1 cellular context compared by ENCODE assay signal in genomic region chr3:33277193-33277882, GRCh38.
TF ChIP-seq lines count a peak whose summit lies in the region.

Gene FBXL2, plus strand, starts transcription at chr3:33277442. Its CDS starts 71 bp downstream, at chr3:33277513.

TF ChIP-seq in K562, 482 proteins besides CTCF, POLR2A, EP300 and RAD21 (continued from another document and continues in another):
- TF ChIP-seq ZNF407 (IDR thresholded peaks at IDR 0.05; ENCODE audit: low read depth) (no peak), TAF15 (IDR thresholded peaks at IDR 0.05; ENCODE audit: low read depth, low read length) (no peak), CGGBP1 (CRISPR knock-in tag; IDR thresholded peaks at IDR 0.05) (no peak), ZFPM2 (CRISPR knock-in tag; IDR thresholded peaks at IDR 0.05) (no peak), ZBTB9 (CRISPR knock-in tag; IDR thresholded peaks at IDR 0.05) (0 out of 2 replicates have a peak, but pooled peaks have one; percentile 25), ZNF174 (CRISPR knock-in tag; IDR thresholded peaks at IDR 0.05) (no peak), CCNT2 (IDR thresholded peaks at IDR 0.05; ENCODE audit: borderline replicate concordance, extremely low read depth, insufficient read length, low read depth, low read length) (peak; percentile 49), PHF8 (IDR thresholded peaks at IDR 0.05; ENCODE audit: borderline replicate concordance, low read length) (peak; percentile 66; the same call in 1 of the 2 replicates), MYC (IDR thresholded peaks at IDR 0.05; ENCODE audit: low read depth, low read length) (0 out of 2 replicates have a peak, but pooled peaks have one; percentile 9), MYC (CRISPR knock-in tag; IDR thresholded peaks at IDR 0.05; ENCODE audit: borderline replicate concordance, low read depth) (no peak), GTF2B (IDR thresholded peaks at IDR 0.05; ENCODE audit: extremely low read depth, insufficient read length) (no peak), ZNF121 (CRISPR knock-in tag; conservative IDR thresholded peaks at IDR 0.05) (no peak), CREB1 (IDR thresholded peaks at IDR 0.05) (no peak), CREB1 (CRISPR knock-in tag; IDR thresholded peaks at IDR 0.05) (0 out of 2 replicates have a peak, but pooled peaks have one; percentile 42), STAG1 (CRISPR knock-in tag; IDR thresholded peaks at IDR 0.05; ENCODE audit: borderline replicate concordance) (no peak), ATF1 (CRISPR knock-in tag; IDR thresholded peaks at IDR 0.05) (no peak), ATF1 (tag; IDR thresholded peaks at IDR 0.05) (peak; percentile 83), ZBTB1 (CRISPR knock-in tag; IDR thresholded peaks at IDR 0.05; ENCODE audit: borderline replicate concordance, low read depth) (no peak), MCM2 (IDR thresholded peaks at IDR 0.05; ENCODE audit: low read depth) (no peak), KLF1 (tag; IDR thresholded peaks at IDR 0.05) (peak; percentile 87; the same call in 1 of the 2 replicates), ZNF282 (CRISPR knock-in tag; IDR thresholded peaks at IDR 0.05) (no peak), RNF219 (CRISPR knock-in tag; IDR thresholded peaks at IDR 0.05) (no peak), CEBPZ (IDR thresholded peaks at IDR 0.05; ENCODE audit: borderline replicate concordance, low read depth, low read length) (no peak), MBD2 (IDR thresholded peaks at IDR 0.05; ENCODE audit: borderline replicate concordance, low read depth) (no peak), CBX8 (IDR thresholded peaks at IDR 0.05; ENCODE audit: borderline replicate concordance, extremely low read depth, low read depth, low read length, poor library complexity, severe bottlenecking) (no peak), RAD51 (IDR thresholded peaks at IDR 0.05; ENCODE audit: borderline replicate concordance, low read depth) (peak; percentile 96), CC2D1A (IDR thresholded peaks at IDR 0.05) (no peak), MXI1 (IDR thresholded peaks at IDR 0.05; ENCODE audit: low read depth, low read length) (peak; percentile 59; the same call in 1 of the 2 replicates), NCOA1 (IDR thresholded peaks at IDR 0.05; ENCODE audit: low read depth) (no peak), YY1 (IDR thresholded peaks at IDR 0.05; ENCODE audit: borderline replicate concordance in 1 of 3, control insufficient read depth in 1 of 3, extremely low read depth in 1 of 3, insufficient read depth in 3 of 3, insufficient read length in 1 of 3, insufficient replicate concordance in 2 of 3, low read depth in 1 of 3, low read length in 2 of 3) (peak in 2 of 3 experiments; percentile 25 to 42), CBX1 (IDR thresholded peaks at IDR 0.05; ENCODE audit: low read depth) (0 out of 2 replicates have a peak, but pooled peaks have one; percentile 60), CHD1 (IDR thresholded peaks at IDR 0.05; ENCODE audit: low read length) (peak; percentile 42), FUS (optimal IDR thresholded peaks at IDR 0.05; ENCODE audit: low read depth, low read length) (peak; percentile 72), SMAD4 (CRISPR knock-in tag; conservative IDR thresholded peaks at IDR 0.05) (0 out of 2 replicates have a peak, but pooled peaks have one; percentile 34), MNT (conservative IDR thresholded peaks at IDR 0.05) (peak in 1 of 2 experiments; percentile 66; a peak in 2 of 4 replicates), CBX2 (IDR thresholded peaks at IDR 0.05; ENCODE audit: insufficient read depth, low read length, poor library complexity, severe bottlenecking) (no peak), ZFX (CRISPR knock-in tag; IDR thresholded peaks at IDR 0.05) (peak; percentile 74), CBFA2T2 (conservative IDR thresholded peaks at IDR 0.05) (peak; percentile 73), DMBX1 (CRISPR knock-in tag; IDR thresholded peaks at IDR 0.05; ENCODE audit: borderline replicate concordance) (no peak), RBFOX2 (IDR thresholded peaks at IDR 0.05; ENCODE audit: low read depth, low read length) (peak; percentile 66), DNMT1 (IDR thresholded peaks at IDR 0.05) (no peak), RB1 (IDR thresholded peaks at IDR 0.05; ENCODE audit: low read depth) (peak; percentile 73), DDX20 (tag; IDR thresholded peaks at IDR 0.05; ENCODE audit: low read depth) (no peak), MAZ (CRISPR knock-in tag; conservative IDR thresholded peaks at IDR 0.05 in 1 of 2, IDR thresholded peaks at IDR 0.05 in 1 of 2) (peak in 1 of 2 experiments; percentile 72; a peak in 2 of 4 replicates), THRAP3 (IDR thresholded peaks at IDR 0.05; ENCODE audit: borderline replicate concordance) (no peak), RBM22 (IDR thresholded peaks at IDR 0.05; ENCODE audit: low read depth, low read length, poor library complexity, severe bottlenecking) (peak; percentile 29), BMI1 (IDR thresholded peaks at IDR 0.05; ENCODE audit: low read length) (0 out of 2 replicates have a peak, but pooled peaks have one; percentile 36)
